ENCODE assay signal across 8 cellular contexts in the genomic region with DNA sequence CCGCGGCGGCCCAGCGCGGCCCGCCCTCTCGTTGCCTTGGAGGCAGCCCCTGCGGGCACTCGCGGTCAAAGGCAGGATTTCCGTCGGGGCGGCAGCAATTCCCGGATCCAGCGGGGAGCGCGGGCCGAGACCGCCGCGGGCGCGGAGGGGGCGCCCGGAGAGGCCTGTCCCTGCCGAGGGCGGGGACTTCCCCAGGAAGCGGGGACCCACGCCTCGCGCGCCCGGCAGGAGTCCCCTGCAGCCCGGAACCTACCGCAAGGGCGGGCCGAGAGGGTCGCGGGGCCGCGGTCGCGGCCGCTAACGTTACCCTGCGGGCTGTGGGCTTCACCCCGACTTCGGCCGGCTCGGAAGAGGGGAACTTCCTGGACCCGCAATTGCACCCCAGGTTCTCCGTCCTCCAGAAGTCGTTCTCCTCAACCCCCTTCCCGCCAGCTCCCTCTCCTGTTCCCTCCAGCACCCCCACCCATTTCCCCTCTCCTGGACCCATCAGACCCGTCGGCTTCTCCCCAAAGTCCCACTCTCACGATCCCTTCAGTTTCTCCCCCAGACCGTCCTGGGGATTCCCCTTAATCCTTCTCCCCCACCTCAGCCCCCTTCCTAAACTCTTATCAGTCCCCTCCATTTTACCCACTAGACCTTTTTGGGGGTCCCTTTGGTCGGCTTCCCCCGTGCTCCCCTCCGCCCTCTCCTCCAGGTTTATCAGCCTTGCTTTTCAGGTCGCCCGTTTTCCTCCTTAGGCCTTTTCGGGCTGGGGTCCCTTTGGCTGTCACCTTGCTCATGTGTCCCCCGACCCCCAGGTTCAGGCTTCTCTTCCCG. TPM values are rescaled to one million over a fixed set of nuclear protein-coding genes. Genes with fewer than 3 reads are reported as not detected.
DNase-seq lines count a peak whose midpoint lies in the region; ATAC-seq and TF ChIP-seq lines count a peak whose summit lies in the region.

No MANE protein-coding gene starts in this region.

- H3K27me3 ChIP-seq in brain microvascular endothelial cell (replicated peaks): peaks cover 12% of the 10 kb centered on the region

- H3K27me3 Mint-ChIP-seq in Calu3 (ENCODE audit: unreplicated experiment): peaks cover 82% of the 10 kb centered on the region
- H3K27me3 Mint-ChIP-seq in stimulated activated memory B cell treated with anti-CD40 and anti-IgM and Interleukin-4, amounts not matched to agents 10 μg/mL and 1 μg/mL and 100 μg/mL, for 72 hours: no peaks in the 10 kb centered on the region

- in situ Hi-C loops in brain microvascular endothelial cell (cut with HindIII; ENCODE audit: low pct_ligation_motif_present, low sequenced_read_pairs): no loop called here

- intact Hi-C loops in Calu3 (cut with micrococcal nuclease; ENCODE audit: unreplicated experiment): no loop called here

- H3K4me3 ChIP-seq in brain microvascular endothelial cell (ENCODE audit: low read depth, low read length): peak overlapping the region; percentile 45

- H3K27ac ChIP-seq in brain microvascular endothelial cell: no peak overlapping the region

- CTCF ChIA-PET in Calu3 (lab: Charles Lee): no interaction called here
- CTCF ChIA-PET in GM10248 (lab: Yijun Ruan, JAX): no interaction called here

- TF ChIP-seq CTCF in Calu3 (IDR thresholded peaks at IDR 0.05; ENCODE audit: unreplicated experiment) (no peak), brain microvascular endothelial cell (IDR thresholded peaks at IDR 0.05; ENCODE audit: low read depth, low read length, missing control alignments) (no peak), GM10248 (IDR thresholded peaks at IDR 0.05; ENCODE audit: control extremely low read depth, extremely low read depth, low read depth, missing control alignments) (no peak)

- no peaks in the 10 kb centered on the region for H3K36me3 ChIP-seq in brain microvascular endothelial cell (replicated peaks)

- no TSS peak for BruUV-seq in Calu3 (replicated peaks; lab: Mats Ljungman, UMichigan)

- no peak for DNase-seq in Calu3
- DNase-seq in NAMALWA (ENCODE audit: low spot score): peak; percentile 38
- no peak for DNase-seq in brain microvascular endothelial cell
- peak; percentile 60 for DNase-seq in left kidney (ENCODE audit: low read depth, low spot score)
- DNase-seq in NCI-H2107 treated with DMSO at 0.1 percent for 48 hours (lab: John Stamatoyannopoulos, UW; ENCODE audit: unreplicated experiment): no peak
- no peak for DNase-seq in GM10248 (ENCODE audit: extremely low spot score)
- DNase-seq in COR-L47 (lab: John Stamatoyannopoulos, UW): no peak

- H3K27ac Mint-ChIP-seq in Calu3 (ENCODE audit: unreplicated experiment): peak overlapping the region; percentile 65
- peak overlapping the region; percentile 85 for H3K27ac Mint-ChIP-seq in stimulated activated memory B cell treated with anti-CD40 and anti-IgM and Interleukin-4, amounts not matched to agents 10 μg/mL and 1 μg/mL and 100 μg/mL, for 72 hours

- no peaks in the 10 kb centered on the region for H3K9me3 Mint-ChIP-seq in Calu3 (ENCODE audit: low read depth, unreplicated experiment)
- no peaks in the 10 kb centered on the region for H3K9me3 Mint-ChIP-seq in stimulated activated memory B cell treated with anti-CD40 and anti-IgM and Interleukin-4, amounts not matched to agents 10 μg/mL and 1 μg/mL and 100 μg/mL, for 72 hours

- H3K4me1 Mint-ChIP-seq in Calu3 (ENCODE audit: low read depth, unreplicated experiment): no peaks in the 10 kb centered on the region
- H3K4me1 Mint-ChIP-seq in stimulated activated memory B cell treated with anti-CD40 and anti-IgM and Interleukin-4, amounts not matched to agents 10 μg/mL and 1 μg/mL and 100 μg/mL, for 72 hours: peaks cover 73% of the 10 kb centered on the region

- POLR2A ChIA-PET in GM10248 (lab: Yijun Ruan, JAX): no interaction called here

- no peaks in the 10 kb centered on the region for H3K36me3 Mint-ChIP-seq in Calu3 (ENCODE audit: insufficient read depth, unreplicated experiment)
- H3K36me3 Mint-ChIP-seq in stimulated activated memory B cell treated with anti-CD40 and anti-IgM and Interleukin-4, amounts not matched to agents 10 μg/mL and 1 μg/mL and 100 μg/mL, for 72 hours: no peaks in the 10 kb centered on the region

- no peak for ATAC-seq in stimulated activated memory B cell treated with anti-CD40 and anti-IgM and Interleukin-4, amounts not matched to agents 10 μg/mL and 1 μg/mL and 100 μg/mL, for 72 hours

- peak overlapping the region; percentile 33 for H3K4me3 Mint-ChIP-seq in Calu3 (ENCODE audit: low read depth, unreplicated experiment)
- H3K4me3 Mint-ChIP-seq in stimulated activated memory B cell treated with anti-CD40 and anti-IgM and Interleukin-4, amounts not matched to agents 10 μg/mL and 1 μg/mL and 100 μg/mL, for 72 hours: peak overlapping the region; percentile 81

RNA-seq across cellular contexts. Expression of a gene that starts 0.6 kb away (rescaled TPM):
- not detected in 2 replicates for total RNA-seq in Calu3 (2022)

RNA-seq across cellular contexts. Expression of a gene that starts 30.4 kb away (rescaled TPM):
- total RNA-seq in Calu3 (2022): 20.8 and 21.5 TPM in 2 replicates

RNA-seq across cellular contexts. Expression of a gene that starts 37.6 kb away (rescaled TPM):
- 426 and 1,520 TPM in 2 replicates for total RNA-seq in Calu3 (2022)

Comparison
In these comparisons a context has a peak if more than half of its experiments do, and no peak if none do; other contexts are left out.
1. DNase-seq: peak in NAMALWA (single experiment) and left kidney (single experiment); none in Calu3 (single experiment), brain microvascular endothelial cell (single experiment), NCI-H2107 treated with DMSO at 0.1 percent for 48 hours (single experiment), GM10248 (single experiment) and COR-L47 (single experiment).